31 cellular contexts compared by ENCODE assay signal in genomic region chr5:172925336-172925948, GRCh38. TPM values are rescaled to one million over a fixed set of nuclear protein-coding genes. Genes with fewer than 3 reads are reported as not detected.
DNase-seq lines count a peak whose midpoint lies in the region; ATAC-seq and TF ChIP-seq lines count a peak whose summit lies in the region.
"Had no signal": no experiment of that assay in that cellular context is flagged by ENCODE, and none has a peak within 500 bp of the region (broad histone marks: within the 10 kb centered on the region; RNA-seq: fewer than 3 reads in every experiment).

No MANE protein-coding gene starts in this region.

- H3F3A ChIP-seq in SK-N-SH (replicated peaks; ENCODE audit: insufficient read depth), result peaks cover 15% of the 10 kb centered on the region

- no peak for DNase-seq in CD8-positive, alpha-beta memory T cell
- peak; percentile 27 for DNase-seq in amniotic epithelial cell (ENCODE audit: low read depth)
- peak; percentile 76 for DNase-seq in lower lobe of right lung
- no peak for DNase-seq in stimulated activated effector memory CD8-positive, alpha-beta T cell treated with anti-CD3 and anti-CD28 coated beads, Interleukin-12 subunit alpha, Interleukin-12 subunit beta, amount 100 ng/mL, for 72 hours (ENCODE audit: low spot score in 2 of 2)
- no peak for DNase-seq in spleen
- DNase-seq in SK-N-SH, result no peak
- DNase-seq in activated T-cell treated with anti-CD3 and anti-CD28 coated beads, Interleukin-2, amount 50 U/mL, for 4 hours, result no peak
- DNase-seq: activated CD8-positive, alpha-beta memory T cell treated with anti-CD3 and anti-CD28 coated beads, Interleukin-2, amount 50 U/mL, for 4 hours; activated naive CD4-positive, alpha-beta T cell treated with anti-CD3 and anti-CD28 coated beads for 36 hours; body of pancreas; cerebellar nuclear complex; dermis blood vessel endothelial cell; gastrocnemius medialis; Karpas-422; kidney glomerular epithelial cell; NCI-H1417; NCI-H2081 treated with DMSO at 0.1 percent for 48 hours; NCI-H226; NCI-H526 treated with DMSO at 0.1 percent for 48 hours; NK-92 treated with Interleukin-12 subunit alpha and Interleukin-12 subunit beta, amount 100 ng/mL, for 24 hours; stimulated activated CD4-positive, alpha-beta T cell treated with anti-CD3 and anti-CD28 coated beads, Interleukin-12 subunit alpha, Interleukin-12 subunit beta, amount 100 ng/mL, for 4 hours; stimulated activated CD4-positive, alpha-beta T cell treated with anti-CD3 and anti-CD28 coated beads, Interleukin-2, amount 100 ng/mL, for 48 hours; thyroid gland had no signal

- no peaks in the 10 kb centered on the region for H3K4me1 ChIP-seq in CD8-positive, alpha-beta memory T cell (ENCODE audit: insufficient read depth, low read length)
- peaks cover 8% of the 10 kb centered on the region for H3K4me1 ChIP-seq in lower lobe of right lung
- H3K4me1 ChIP-seq in spleen, result peaks cover 0 to 12% (median under 1%) of the 10 kb centered on the region in 6 donors
- H3K4me1 ChIP-seq in SK-N-SH (ENCODE audit: control insufficient read depth in 1 of 2, insufficient read depth in 2 of 2, low read depth in 1 of 2, low read length in 1 of 2), result peaks cover 0 to 2% of the 10 kb centered on the region in 2 experiments; a peak in 1 of 4 replicates
- H3K4me1 ChIP-seq: body of pancreas, gastrocnemius medialis, HAP-1 had no signal

- no peak overlapping the region for H3K9ac ChIP-seq in SK-N-SH
- H3K9ac ChIP-seq: BLaER1 treated with 17β-estradiol and CSF1 and Interleukin-3, amounts not matched to agents 10 nM and 100 nM had no signal

- POLR2A ChIA-PET in CD8-positive, alpha-beta memory T cell (lab: Charles Lee), result no interaction called here
- POLR2A ChIA-PET in SK-N-SH (lab: Yijun Ruan, JAX), result no interaction called here

- no peaks in the 10 kb centered on the region for H3K27me3 Mint-ChIP-seq in CD8-positive, alpha-beta memory T cell
- H3K27me3 Mint-ChIP-seq in activated T-cell treated with anti-CD3 and anti-CD28 coated beads, Interleukin-2, amount 50 U/mL, for 4 hours (ENCODE audit: low read depth), result no peaks in the 10 kb centered on the region
- H3K27me3 Mint-ChIP-seq: progenitor cell of endocrine pancreas had no signal

- no peaks in the 10 kb centered on the region for H3K9me3 ChIP-seq in CD8-positive, alpha-beta memory T cell (ENCODE audit: low read length)
- no peaks in the 10 kb centered on the region for H3K9me3 ChIP-seq in lower lobe of right lung
- H3K9me3 ChIP-seq in spleen, result no peaks in the 10 kb centered on the region
- no peaks in the 10 kb centered on the region for H3K9me3 ChIP-seq in SK-N-SH
- H3K9me3 ChIP-seq: BLaER1 treated with 17β-estradiol and CSF1 and Interleukin-3, amounts not matched to agents 10 nM and 100 nM; body of pancreas; gastrocnemius medialis; HAP-1; thyroid gland had no signal

- H3K79me2 ChIP-seq in SK-N-SH (ENCODE audit: insufficient read depth), result no peaks in the 10 kb centered on the region
- H3K79me2 ChIP-seq: hepatocyte had no signal

- H3K27me3 ChIP-seq in CD8-positive, alpha-beta memory T cell (ENCODE audit: insufficient read depth, low read length, poor library complexity, severe bottlenecking), result no peaks in the 10 kb centered on the region
- no peaks in the 10 kb centered on the region for H3K27me3 ChIP-seq in lower lobe of right lung (ENCODE audit: low read depth)
- no peaks in the 10 kb centered on the region for H3K27me3 ChIP-seq in spleen (replicated peaks in 1 of 7)
- no peaks in the 10 kb centered on the region for H3K27me3 ChIP-seq in SK-N-SH (ENCODE audit: insufficient read depth)
- H3K27me3 ChIP-seq: BLaER1 treated with 17β-estradiol and CSF1 and Interleukin-3, amounts not matched to agents 10 nM and 100 nM; body of pancreas; gastrocnemius medialis; hepatocyte; thyroid gland had no signal

- no peak overlapping the region for H3K4me3 ChIP-seq in CD8-positive, alpha-beta memory T cell (ENCODE audit: low read length)
- no peak overlapping the region for H3K4me3 ChIP-seq in lower lobe of right lung
- H3K4me3 ChIP-seq in spleen, result no peak overlapping the region
- H3K4me3 ChIP-seq in SK-N-SH (ENCODE audit: low read depth in 2 of 2, low read length in 1 of 2), result no peak overlapping the region
- H3K4me3 ChIP-seq: BLaER1 treated with 17β-estradiol and CSF1 and Interleukin-3, amounts not matched to agents 10 nM and 100 nM; body of pancreas; gastrocnemius medialis; HAP-1; hepatocyte; SK-N-MC; thyroid gland had no signal

- TF ChIP-seq EP300 in SK-N-SH (IDR thresholded peaks at IDR 0.05; ENCODE audit: borderline replicate concordance in 1 of 2, low read depth in 1 of 2, low read length in 1 of 2), result no peak

- peak overlapping the region in 5 of 8 donors; percentile 24 to 78 (median 64) for H3K27ac Mint-ChIP-seq in CD8-positive, alpha-beta memory T cell
- peak overlapping the region; percentile 10 for H3K27ac Mint-ChIP-seq in stimulated activated effector memory CD8-positive, alpha-beta T cell treated with anti-CD3 and anti-CD28 coated beads, Interleukin-12 subunit alpha, Interleukin-12 subunit beta, amount 100 ng/mL, for 72 hours
- H3K27ac Mint-ChIP-seq: activated naive CD4-positive, alpha-beta T cell treated with anti-CD3 and anti-CD28 coated beads for 36 hours; progenitor cell of endocrine pancreas; T-helper 1 cell treated with Interleukin-12 subunit alpha and Interleukin-12 subunit beta and Interleukin-4 antibody, amounts not matched to agents 30 μg/mL and 1 μg/mL, for 36 hours had no signal

- H3K9me3 Mint-ChIP-seq in CD8-positive, alpha-beta memory T cell, result no peaks in the 10 kb centered on the region
- no peaks in the 10 kb centered on the region for H3K9me3 Mint-ChIP-seq in stimulated activated effector memory CD8-positive, alpha-beta T cell treated with anti-CD3 and anti-CD28 coated beads, Interleukin-12 subunit alpha, Interleukin-12 subunit beta, amount 100 ng/mL, for 72 hours
- H3K9me3 Mint-ChIP-seq in activated T-cell treated with anti-CD3 and anti-CD28 coated beads, Interleukin-2, amount 50 U/mL, for 4 hours, result no peaks in the 10 kb centered on the region
- H3K9me3 Mint-ChIP-seq: activated naive CD4-positive, alpha-beta T cell treated with anti-CD3 and anti-CD28 coated beads for 36 hours; T-helper 1 cell treated with Interleukin-12 subunit alpha and Interleukin-12 subunit beta and Interleukin-4 antibody, amounts not matched to agents 30 μg/mL and 1 μg/mL, for 36 hours had no signal

- TF ChIP-seq POLR2A in spleen (IDR thresholded peaks at IDR 0.05), result no peak

- WGBS in spleen, 5 donors, result 58 to 88% (median 66%) methylated on average over 8 to 9 of the region's 9 CpGs
- 86% methylated on average over 9 of the region's 9 CpGs for WGBS in SK-N-SH (ENCODE audit: low lambda C conversion rate)

- peak; percentile 89 to 91 for ATAC-seq in lower lobe of right lung
- ATAC-seq in stimulated activated effector memory CD8-positive, alpha-beta T cell treated with anti-CD3 and anti-CD28 coated beads, Interleukin-12 subunit alpha, Interleukin-12 subunit beta, amount 100 ng/mL, for 72 hours, result no peak
- no peak for ATAC-seq in activated T-cell treated with anti-CD3 and anti-CD28 coated beads, Interleukin-2, amount 50 U/mL, for 4 hours
- ATAC-seq: body of pancreas, gastrocnemius medialis, sciatic nerve had no signal

- H3K36me3 Mint-ChIP-seq in CD8-positive, alpha-beta memory T cell, result peaks cover 5 to 60% (median 13%) of the 10 kb centered on the region in 3 donors
- peaks cover 44% of the 10 kb centered on the region for H3K36me3 Mint-ChIP-seq in stimulated activated effector memory CD8-positive, alpha-beta T cell treated with anti-CD3 and anti-CD28 coated beads, Interleukin-12 subunit alpha, Interleukin-12 subunit beta, amount 100 ng/mL, for 72 hours
- peaks cover 3% of the 10 kb centered on the region for H3K36me3 Mint-ChIP-seq in activated T-cell treated with anti-CD3 and anti-CD28 coated beads, Interleukin-2, amount 50 U/mL, for 4 hours (ENCODE audit: insufficient read depth)

- no peak for TF ChIP-seq RAD21 in SK-N-SH (IDR thresholded peaks at IDR 0.05; ENCODE audit: low read length)

- peaks cover 0 to 4% (median 0%) of the 10 kb centered on the region in 3 donors for H3K4me1 Mint-ChIP-seq in CD8-positive, alpha-beta memory T cell
- peaks cover 6% of the 10 kb centered on the region for H3K4me1 Mint-ChIP-seq in stimulated activated effector memory CD8-positive, alpha-beta T cell treated with anti-CD3 and anti-CD28 coated beads, Interleukin-12 subunit alpha, Interleukin-12 subunit beta, amount 100 ng/mL, for 72 hours
- no peaks in the 10 kb centered on the region for H3K4me1 Mint-ChIP-seq in activated T-cell treated with anti-CD3 and anti-CD28 coated beads, Interleukin-2, amount 50 U/mL, for 4 hours (ENCODE audit: low read depth)

- no peak overlapping the region for H3K4me2 ChIP-seq in SK-N-SH
- H3K4me2 ChIP-seq: hepatocyte had no signal

- TF ChIP-seq CTCF in lower lobe of right lung (IDR thresholded peaks at IDR 0.05), result no peak
- no peak for TF ChIP-seq CTCF in spleen (IDR thresholded peaks at IDR 0.05 in 8 of 11, conservative IDR thresholded peaks at IDR 0.05 in 3 of 11)
- no peak for TF ChIP-seq CTCF in SK-N-SH (IDR thresholded peaks at IDR 0.05)

- H3K27ac ChIP-seq in CD8-positive, alpha-beta memory T cell (ENCODE audit: low read depth, low read length), result no peak overlapping the region
- peak overlapping the region; percentile 43 for H3K27ac ChIP-seq in lower lobe of right lung
- peak overlapping the region in 2 of 8 donors; percentile 18 to 51 for H3K27ac ChIP-seq in spleen
- H3K27ac ChIP-seq in SK-N-SH (ENCODE audit: low read depth in 2 of 2, low read length in 1 of 2), result no peak overlapping the region
- H3K27ac ChIP-seq: body of pancreas, gastrocnemius medialis, hepatocyte, HL-60, SK-N-MC had no signal

- H4K20me1 ChIP-seq in SK-N-SH (ENCODE audit: insufficient read depth), result no peaks in the 10 kb centered on the region

- H2AFZ ChIP-seq in SK-N-SH (ENCODE audit: low read depth), result no peak overlapping the region
- H2AFZ ChIP-seq: hepatocyte had no signal

- intact Hi-C loops in lower lobe of right lung (cut with DNase I) (no loop called here), spleen (cut with DNase I; ENCODE audit: low total_unique reads) (no loop called here)

- CTCF ChIA-PET in CD8-positive, alpha-beta memory T cell (lab: Charles Lee), result interaction anchor here (1.4 to 13.6 kb wide), 2 partner anchors 209 to 213 kb away, joined by 5 to 270 read pairs; no protein-coding TSS in a partner anchor
- CTCF ChIA-PET in SK-N-SH (lab: Yijun Ruan, JAX), result interaction anchor here (1.5 to 23.2 kb wide), 5 partner anchors 7 to 228 kb away, joined by 4 to 508 read pairs (median 6); no protein-coding TSS in a partner anchor

- H3K4me3 Mint-ChIP-seq in CD8-positive, alpha-beta memory T cell, result no peak overlapping the region
- no peak overlapping the region for H3K4me3 Mint-ChIP-seq in stimulated activated effector memory CD8-positive, alpha-beta T cell treated with anti-CD3 and anti-CD28 coated beads, Interleukin-12 subunit alpha, Interleukin-12 subunit beta, amount 100 ng/mL, for 72 hours
- H3K4me3 Mint-ChIP-seq in activated T-cell treated with anti-CD3 and anti-CD28 coated beads, Interleukin-2, amount 50 U/mL, for 4 hours, result no peak overlapping the region
- H3K4me3 Mint-ChIP-seq: activated naive CD4-positive, alpha-beta T cell treated with anti-CD3 and anti-CD28 coated beads for 36 hours; T-helper 1 cell treated with Interleukin-12 subunit alpha and Interleukin-12 subunit beta and Interleukin-4 antibody, amounts not matched to agents 30 μg/mL and 1 μg/mL, for 36 hours had no signal

- H3K36me3 ChIP-seq in CD8-positive, alpha-beta memory T cell (ENCODE audit: insufficient read depth, low read length), result peaks cover 4% of the 10 kb centered on the region
- H3K36me3 ChIP-seq in lower lobe of right lung (peaks cover 68% of the 10 kb centered on the region), spleen (peaks cover 0 to 85% (median 41%) of the 10 kb centered on the region in 6 donors), SK-N-SH (replicated peaks in 1 of 2; ENCODE audit: control insufficient read depth in 1 of 2, insufficient read depth in 2 of 2, low read length in 1 of 2) (peaks cover 9 to 10% of the 10 kb centered on the region in 2 experiments)

- H3K9me2 ChIP-seq in SK-N-SH, result no peaks in the 10 kb centered on the region

RNA-seq across cellular contexts. Expression of gene RPL26L1, which starts 33.8 kb away (rescaled TPM):
- 10 to 100 TPM; 91.9 to 92.3 TPM for total RNA-seq in CD8-positive, alpha-beta memory T cell
- polyA plus RNA-seq in CD8-positive, alpha-beta memory T cell, result 35.6 TPM
- total RNA-seq in lower lobe of right lung (16.6 TPM), spleen (10 to 100 TPM; 10.6 to 36.8 (median 16.9) TPM)
- polyA plus RNA-seq in spleen (10 to 100 TPM; 31.0 to 56.4 (median 46.4) TPM), SK-N-SH (2012; rRNA removed) (193 and 212 TPM in 2 replicates)
- polyA plus RNA-seq in SK-N-SH (2012; cell fraction: cytosol; rRNA removed), result 199 and 206 TPM in 2 replicates
- polyA plus RNA-seq in SK-N-SH (2012; cell fraction: nucleus; rRNA removed), result 86.4 and 89.6 TPM in 2 replicates
- 100 to 1,000 TPM in 1 of 3 donors, 10 to 100 TPM in 2; 89.6 to 105 (median 95.3) TPM for total RNA-seq in activated T-cell treated with anti-CD3 and anti-CD28 coated beads, Interleukin-2, amount 50 U/mL, for 4 hours

RNA-seq across cellular contexts. Expression of gene ATP6V0E1, which starts 58.1 kb away (rescaled TPM):
- total RNA-seq in CD8-positive, alpha-beta memory T cell, result 100 to 1,000 TPM; 171 to 179 TPM
- 468 TPM for polyA plus RNA-seq in CD8-positive, alpha-beta memory T cell
- total RNA-seq in lower lobe of right lung (285 TPM), spleen (100 to 1,000 TPM; 185 to 221 (median 208) TPM)
- polyA plus RNA-seq in spleen (100 to 1,000 TPM; 213 to 314 (median 298) TPM), SK-N-SH (2012; rRNA removed) (215 and 243 TPM in 2 replicates)
- 278 and 338 TPM in 2 replicates for polyA plus RNA-seq in SK-N-SH (2012; cell fraction: cytosol; rRNA removed)
- polyA plus RNA-seq in SK-N-SH (2012; cell fraction: nucleus; rRNA removed), result 73.7 and 85.6 TPM in 2 replicates
- total RNA-seq in activated T-cell treated with anti-CD3 and anti-CD28 coated beads, Interleukin-2, amount 50 U/mL, for 4 hours, result 100 to 1,000 TPM; 196 to 234 (median 209) TPM

Comparison
In these comparisons a context has a peak if more than half of its experiments do, and no peak if none do; other contexts are left out.
1. DNase-seq: peak in amniotic epithelial cell (single experiment) and lower lobe of right lung (single experiment); none in CD8-positive, alpha-beta memory T cell (0 of 5), stimulated activated effector memory CD8-positive, alpha-beta T cell treated with anti-CD3 and anti-CD28 coated beads, Interleukin-12 subunit alpha, Interleukin-12 subunit beta, amount 100 ng/mL, for 72 hours (0 of 2), spleen (single experiment), SK-N-SH (single experiment) and activated T-cell treated with anti-CD3 and anti-CD28 coated beads, Interleukin-2, amount 50 U/mL, for 4 hours (single experiment).
2. ATAC-seq: peak in lower lobe of right lung (2 of 2); none in stimulated activated effector memory CD8-positive, alpha-beta T cell treated with anti-CD3 and anti-CD28 coated beads, Interleukin-12 subunit alpha, Interleukin-12 subunit beta, amount 100 ng/mL, for 72 hours (single experiment) and activated T-cell treated with anti-CD3 and anti-CD28 coated beads, Interleukin-2, amount 50 U/mL, for 4 hours (0 of 2).